8 cellular contexts compared by ENCODE assay signal in the genomic region with DNA sequence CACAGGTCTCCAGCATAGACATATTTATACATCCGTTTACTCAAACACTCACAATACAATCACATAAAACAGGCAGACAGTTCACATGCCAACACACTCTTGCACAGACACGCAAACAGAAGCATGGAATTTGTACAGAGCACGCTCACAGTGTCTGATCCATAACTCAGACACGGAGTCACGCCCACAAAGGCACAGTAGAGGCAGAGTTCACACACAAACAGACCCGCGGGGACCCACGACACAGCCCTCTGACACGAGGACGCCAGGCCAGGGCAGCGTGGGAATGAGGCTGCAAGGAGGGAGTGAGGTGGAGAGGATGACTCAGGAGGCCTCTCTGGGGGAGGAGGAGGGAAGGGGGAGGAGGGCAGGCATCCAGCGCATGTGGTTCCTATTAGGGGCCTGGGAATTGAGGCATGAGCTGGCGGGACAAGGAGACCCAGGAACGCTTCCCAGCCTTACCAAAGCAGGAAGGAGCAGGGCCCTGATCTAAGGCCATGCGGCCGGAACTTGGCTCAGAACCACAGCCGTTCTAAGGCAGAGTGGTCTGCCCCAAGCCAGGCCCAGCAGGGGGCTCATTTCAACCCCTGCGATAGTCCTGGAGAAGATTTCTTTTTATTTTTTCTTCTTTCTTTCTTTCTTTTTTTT. TPM values are rescaled to one million over a fixed set of nuclear protein-coding genes. Genes with fewer than 3 reads are reported as not detected.
DNase-seq lines count a peak whose midpoint lies in the region; ATAC-seq and TF ChIP-seq lines count a peak whose summit lies in the region.

No MANE protein-coding gene starts in this region.

- H3F3A ChIP-seq in neural progenitor cell (ENCODE audit: low read depth) = no peaks in the 10 kb centered on the region

- no peaks in the 10 kb centered on the region for H3K27me3 ChIP-seq in SJCRH30
- no peaks in the 10 kb centered on the region for H3K27me3 ChIP-seq in neural progenitor cell

- DNase-seq in AG10803 (ENCODE audit: low read depth) (peak; percentile 100), SJCRH30 (peak; percentile 14 to 23), fibroblast of peridontal ligament (ENCODE audit: extremely low read depth) (peak; percentile 99), neural progenitor cell (ENCODE audit: low spot score) (peak; percentile 31), 8988T (no peak), NCI-H69 (lab: John Stamatoyannopoulos, UW) (no peak)

- peaks cover 8% of the 10 kb centered on the region for H3K9me3 Mint-ChIP-seq in neural progenitor cell

- peak overlapping the region; percentile 42 for H3K4me3 Mint-ChIP-seq in neural progenitor cell

- H3K4me1 ChIP-seq in SJCRH30 (no peaks in the 10 kb centered on the region), neural progenitor cell (peaks cover 2% of the 10 kb centered on the region)

- H3K9ac ChIP-seq in neural progenitor cell = no peak overlapping the region

- no peaks in the 10 kb centered on the region for H4K20me1 ChIP-seq in neural progenitor cell (ENCODE audit: low read depth)

- no peaks in the 10 kb centered on the region for H3K36me3 Mint-ChIP-seq in neural progenitor cell

- ATAC-seq in GM21381 (IDR thresholded peaks at IDR 0.05; ENCODE audit: unreplicated experiment) (no peak), HG03442 (IDR thresholded peaks at IDR 0.05; ENCODE audit: unreplicated experiment) (no peak)

- no peak overlapping the region for H3K4me2 ChIP-seq in neural progenitor cell

- H3K27ac Mint-ChIP-seq in neural progenitor cell = peak overlapping the region; percentile 79

- H3K79me2 ChIP-seq in neural progenitor cell (ENCODE audit: low read depth) = no peaks in the 10 kb centered on the region

- TF ChIP-seq CTCF in AG10803 (conservative IDR thresholded peaks at IDR 0.05; ENCODE audit: low read length) = peak; percentile 36
- no peak for TF ChIP-seq CTCF in neural progenitor cell (IDR thresholded peaks at IDR 0.05)

- peaks cover 11% of the 10 kb centered on the region for H3K4me1 Mint-ChIP-seq in neural progenitor cell

- H3K27ac ChIP-seq in SJCRH30 (no peak overlapping the region), neural progenitor cell (no peak overlapping the region)

- H3K9me3 ChIP-seq in SJCRH30 (replicated peaks) (no peaks in the 10 kb centered on the region), neural progenitor cell (ENCODE audit: low read depth) (no peaks in the 10 kb centered on the region)

- H3K36me3 ChIP-seq in SJCRH30 = no peaks in the 10 kb centered on the region
- no peaks in the 10 kb centered on the region for H3K36me3 ChIP-seq in neural progenitor cell

- H3K27me3 Mint-ChIP-seq in neural progenitor cell (ENCODE audit: insufficient read depth, low read depth) = peaks cover 15% of the 10 kb centered on the region

- H3K4me3 ChIP-seq in AG10803 (ENCODE audit: low read length) (peak overlapping the region; percentile 27; the same call in 1 of the 2 replicates), SJCRH30 (no peak overlapping the region), neural progenitor cell (no peak overlapping the region)

- peak overlapping the region; percentile 78 for H2AFZ ChIP-seq in neural progenitor cell (replicated peaks)

RNA-seq across cellular contexts. Expression of a gene that starts 9.1 kb away (rescaled TPM):
- 0.20 TPM in 1 of 2 replicates, not detected in the other for total RNA-seq in SJCRH30 (2014; rRNA removed; shearing (Covaris generic))
- 11.4 and 26.4 TPM in 2 replicates for total RNA-seq in neural progenitor cell (ENCODE audit: low replicate concordance)

Comparison
In these comparisons a context has a peak if more than half of its experiments do, and no peak if none do; other contexts are left out.
1. DNase-seq: peak in AG10803 (single experiment), SJCRH30 (2 of 2), fibroblast of peridontal ligament (single experiment) and neural progenitor cell (single experiment); none in 8988T (single experiment) and NCI-H69 (single experiment).
2. RNA of a gene that starts 9.1 kb away (total RNA-seq): 11.4 to 26.4 TPM in neural progenitor cell; 0.20 TPM in SJCRH30; every median in the first group is over 10 times any median in the second.